ENCODE assay signal across 28 cellular contexts in genomic region chr5:164186550-164186949, GRCh38.
"Had no signal": no experiment of that assay in that cellular context is flagged by ENCODE, and none has a peak within 500 bp of the region (broad histone marks: within the 10 kb centered on the region; RNA-seq: fewer than 3 reads in every experiment).

No MANE protein-coding gene starts in this region.

- ATAC-seq: naive thymus-derived CD8-positive, alpha-beta T cell; natural killer cell treated with Interleukin-12 subunit alpha and Interleukin-12 subunit beta and Interleukin-15 and Interleukin-18, amount 100 ng/mL, for 72 hours; pancreas; psoas muscle; right cardiac atrium; right lobe of liver; stimulated activated effector memory CD8-positive, alpha-beta T cell treated with anti-CD3 and anti-CD28 coated beads, Interleukin-12 subunit alpha, Interleukin-12 subunit beta, amount 100 ng/mL, for 72 hours; stimulated activated naive B cell treated with anti-CD40 and anti-IgM and Interleukin-4, amounts not matched to agents 10 μg/mL and 1 μg/mL and 100 μg/mL, for 72 hours had no signal

- H3K36me3 Mint-ChIP-seq: naive thymus-derived CD8-positive, alpha-beta T cell; natural killer cell treated with Interleukin-12 subunit alpha and Interleukin-12 subunit beta and Interleukin-15 and Interleukin-18, amount 100 ng/mL, for 72 hours; stimulated activated effector memory CD8-positive, alpha-beta T cell treated with anti-CD3 and anti-CD28 coated beads, Interleukin-12 subunit alpha, Interleukin-12 subunit beta, amount 100 ng/mL, for 72 hours; stimulated activated naive B cell treated with anti-CD40 and anti-IgM and Interleukin-4, amounts not matched to agents 10 μg/mL and 1 μg/mL and 100 μg/mL, for 72 hours had no signal

- H3K9me3 Mint-ChIP-seq: nephron progenitor cell; neural crest cell; stimulated activated naive B cell treated with anti-CD40 and anti-IgM and Interleukin-4, amounts not matched to agents 10 μg/mL and 1 μg/mL and 100 μg/mL, for 72 hours; stimulated activated naive CD8-positive, alpha-beta T cell treated with anti-CD3 and anti-CD28 coated beads, Interleukin-15, Interleukin-2, amounts not matched to agents 100 ng/mL and 50 ng/mL, for 24 hours had no signal

- H3K4me1 ChIP-seq: pancreas, psoas muscle, right lobe of liver, thyroid gland, tibial nerve, upper lobe of left lung, vagina had no signal

- H3K36me3 ChIP-seq: neutrophil, pancreas, right lobe of liver, sigmoid colon, stomach, thoracic aorta, thyroid gland, tibial nerve, upper lobe of left lung, vagina had no signal

- H3K4me3 ChIP-seq: pancreas, psoas muscle, right lobe of liver, sigmoid colon, stomach, thoracic aorta, thyroid gland, tibial nerve, upper lobe of left lung, vagina had no signal

- H3K4me3 Mint-ChIP-seq: naive thymus-derived CD8-positive, alpha-beta T cell; natural killer cell treated with Interleukin-12 subunit alpha and Interleukin-12 subunit beta and Interleukin-15 and Interleukin-18, amount 100 ng/mL, for 72 hours; nephron progenitor cell; neural crest cell; stimulated activated effector memory CD8-positive, alpha-beta T cell treated with anti-CD3 and anti-CD28 coated beads, Interleukin-12 subunit alpha, Interleukin-12 subunit beta, amount 100 ng/mL, for 72 hours; stimulated activated naive B cell treated with anti-CD40 and anti-IgM and Interleukin-4, amounts not matched to agents 10 μg/mL and 1 μg/mL and 100 μg/mL, for 72 hours; stimulated activated naive CD8-positive, alpha-beta T cell treated with anti-CD3 and anti-CD28 coated beads, Interleukin-15, Interleukin-2, amounts not matched to agents 100 ng/mL and 50 ng/mL, for 24 hours had no signal

- H3K27me3 ChIP-seq: neutrophil, pancreas, right lobe of liver, sigmoid colon, stomach, thyroid gland, tibial nerve, upper lobe of left lung, vagina had no signal

- FAIRE-seq: pancreas, small intestine, urothelium cell line had no signal

- H3K4me1 Mint-ChIP-seq: naive thymus-derived CD8-positive, alpha-beta T cell; nephron progenitor cell; stimulated activated effector memory CD8-positive, alpha-beta T cell treated with anti-CD3 and anti-CD28 coated beads, Interleukin-12 subunit alpha, Interleukin-12 subunit beta, amount 100 ng/mL, for 72 hours; stimulated activated naive B cell treated with anti-CD40 and anti-IgM and Interleukin-4, amounts not matched to agents 10 μg/mL and 1 μg/mL and 100 μg/mL, for 72 hours had no signal

- H3K9me3 ChIP-seq: neutrophil, pancreas, psoas muscle, right lobe of liver, sigmoid colon, stomach, thoracic aorta, thyroid gland, tibial nerve, upper lobe of left lung, vagina had no signal

- DNase-seq: naive thymus-derived CD8-positive, alpha-beta T cell; nephron progenitor cell; nucleus accumbens; pancreas; psoas muscle; right cardiac atrium; right lobe of liver; sigmoid colon; small intestine; stimulated activated CD4-positive, alpha-beta T cell treated with anti-CD3 and anti-CD28 coated beads, Interleukin-15, amount 100 ng/mL, for 24 hours; stimulated activated CD4-positive, alpha-beta T cell treated with anti-CD3 and anti-CD28 coated beads, Interleukin-2, amount 100 ng/mL, for 24 hours; stimulated activated CD4-positive, alpha-beta T cell treated with anti-CD3 and anti-CD28 coated beads, Interleukin-2, amount 100 ng/mL, for 48 hours; stimulated activated CD4-positive, alpha-beta T cell treated with anti-CD3 and anti-CD28 coated beads, Interleukin-4, amount 100 ng/mL, for 24 hours; stimulated activated naive B cell treated with anti-CD40 and anti-IgM and Interleukin-4, amounts not matched to agents 10 μg/mL and 1 μg/mL and 100 μg/mL, for 72 hours; stimulated activated naive CD4-positive, alpha-beta T cell treated with Interleukin-2 at 50 U/mL for 16 hours; stomach; thyroid gland; trophoblast cell; upper lobe of left lung had no signal

- H3K27ac Mint-ChIP-seq: naive thymus-derived CD8-positive, alpha-beta T cell; natural killer cell treated with Interleukin-12 subunit alpha and Interleukin-12 subunit beta and Interleukin-15 and Interleukin-18, amount 100 ng/mL, for 72 hours; nephron progenitor cell; stimulated activated effector memory CD8-positive, alpha-beta T cell treated with anti-CD3 and anti-CD28 coated beads, Interleukin-12 subunit alpha, Interleukin-12 subunit beta, amount 100 ng/mL, for 72 hours; stimulated activated naive B cell treated with anti-CD40 and anti-IgM and Interleukin-4, amounts not matched to agents 10 μg/mL and 1 μg/mL and 100 μg/mL, for 72 hours; stimulated activated naive CD8-positive, alpha-beta T cell treated with anti-CD3 and anti-CD28 coated beads, Interleukin-15, Interleukin-2, amounts not matched to agents 100 ng/mL and 50 ng/mL, for 24 hours had no signal

- H3K27me3 Mint-ChIP-seq: natural killer cell treated with Interleukin-12 subunit alpha and Interleukin-12 subunit beta and Interleukin-15 and Interleukin-18, amount 100 ng/mL, for 72 hours; stimulated activated naive CD8-positive, alpha-beta T cell treated with anti-CD3 and anti-CD28 coated beads, Interleukin-15, Interleukin-2, amounts not matched to agents 100 ng/mL and 50 ng/mL, for 24 hours had no signal

- H3K27ac ChIP-seq: neutrophil, pancreas, psoas muscle, right lobe of liver, sigmoid colon, stomach, thoracic aorta, thyroid gland, tibial nerve, upper lobe of left lung, vagina had no signal
